Comparison of ENCODE assay signal across 12 cellular contexts in the genomic region with DNA sequence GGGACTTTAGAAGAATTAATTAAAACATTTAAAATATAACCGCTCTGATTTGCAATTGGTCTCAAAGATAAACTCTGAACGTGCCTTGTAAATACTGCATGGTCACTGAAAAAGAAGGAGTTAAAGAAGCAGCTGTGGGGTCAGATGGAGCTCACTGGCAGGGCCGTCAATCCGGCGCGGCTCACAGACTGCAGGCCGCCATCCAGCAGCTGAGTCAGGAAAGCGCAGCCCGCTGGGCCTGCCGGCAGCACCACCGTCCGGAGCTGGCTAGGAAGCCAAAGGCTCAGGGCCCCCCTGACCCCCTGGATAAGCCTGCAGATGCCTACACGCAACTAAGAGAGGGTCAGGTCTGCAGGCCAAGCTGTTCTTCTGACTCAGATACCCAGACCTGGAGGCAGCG. TPM values are rescaled to one million over a fixed set of nuclear protein-coding genes. Genes with fewer than 3 reads are reported as not detected.
A peak's percentile ranks its signal among the peaks of the same experiment; 100 is the strongest.
DNase-seq lines count a peak whose midpoint lies in the region; TF ChIP-seq lines count a peak whose summit lies in the region.
"Had no signal": no experiment of that assay in that cellular context is flagged by ENCODE, and none has a peak within 500 bp of the region (broad histone marks: within the 10 kb centered on the region; RNA-seq: fewer than 3 reads in every experiment).

No MANE protein-coding gene starts in this region.

- no peak for TF ChIP-seq CTCF in progenitor cell of endocrine pancreas (IDR thresholded peaks at IDR 0.05; ENCODE audit: unreplicated experiment)

- peaks cover 2% of the 10 kb centered on the region for H3K9me3 Mint-ChIP-seq in progenitor cell of endocrine pancreas (ENCODE audit: low read depth)
- H3K9me3 Mint-ChIP-seq: activated T-helper 1 cell treated with anti-CD3 and anti-CD28 coated beads, Interleukin-12 subunit alpha, Interleukin-12 subunit beta, Interleukin-2, Interleukin-4 antibody, amounts not matched to agents 30 ng/mL and 10 ng/mL and 1 ng/mL, durations not matched to agents 14 hours and 24 hours and 36 hours had no signal

- DNase-seq in C1 segment of cervical spinal cord (lab: John Stamatoyannopoulos, UW) (peak in 8 of 14 donors; percentile 17 to 66 (median 50)), amygdala (lab: John Stamatoyannopoulos, UW) (peak in 29 of 56 donors; percentile 19 to 78 (median 45)), hypothalamus (lab: John Stamatoyannopoulos, UW) (peak in 29 of 51 donors; percentile 10 to 84 (median 43)), progenitor cell of endocrine pancreas (ENCODE audit: low spot score, unreplicated experiment) (peak; percentile 8), NAMALWA (ENCODE audit: low spot score) (no peak), NCI-H774 (lab: John Stamatoyannopoulos, UW) (no peak), NCI-H1048 (lab: John Stamatoyannopoulos, UW) (no peak), cerebellar nuclear complex (lab: John Stamatoyannopoulos, UW) (no peak)
- DNase-seq: esophagus squamous epithelium, NCI-H2081, T-helper 17 cell had no signal

- H3K36me3 Mint-ChIP-seq in progenitor cell of endocrine pancreas (ENCODE audit: insufficient read depth), result no peaks in the 10 kb centered on the region

- no peak overlapping the region for H3K27ac Mint-ChIP-seq in progenitor cell of endocrine pancreas
- H3K27ac Mint-ChIP-seq: activated T-helper 1 cell treated with anti-CD3 and anti-CD28 coated beads, Interleukin-12 subunit alpha, Interleukin-12 subunit beta, Interleukin-2, Interleukin-4 antibody, amounts not matched to agents 30 ng/mL and 10 ng/mL and 1 ng/mL, durations not matched to agents 14 hours and 24 hours and 36 hours; T-helper 17 cell had no signal

- peaks cover 39% of the 10 kb centered on the region for H3K27me3 Mint-ChIP-seq in progenitor cell of endocrine pancreas

- H3K4me3 Mint-ChIP-seq in progenitor cell of endocrine pancreas (ENCODE audit: low read depth), result no peak overlapping the region
- H3K4me3 Mint-ChIP-seq: activated T-helper 1 cell treated with anti-CD3 and anti-CD28 coated beads, Interleukin-12 subunit alpha, Interleukin-12 subunit beta, Interleukin-2, Interleukin-4 antibody, amounts not matched to agents 30 ng/mL and 10 ng/mL and 1 ng/mL, durations not matched to agents 14 hours and 24 hours and 36 hours; T-helper 17 cell had no signal

- peaks cover 34% of the 10 kb centered on the region for H3K4me1 Mint-ChIP-seq in progenitor cell of endocrine pancreas (ENCODE audit: low read depth)

RNA-seq across cellular contexts. Expression of a gene that starts 54.2 kb away (rescaled TPM):
- total RNA-seq in progenitor cell of endocrine pancreas, result not detected in 2 replicates
- total RNA-seq: activated T-helper 1 cell treated with anti-CD3 and anti-CD28 coated beads, Interleukin-12 subunit alpha, Interleukin-12 subunit beta, Interleukin-2, Interleukin-4 antibody, amounts not matched to agents 30 ng/mL and 10 ng/mL and 1 ng/mL, durations not matched to agents 14 hours and 24 hours and 36 hours; T-helper 17 cell had no signal

Comparison
In these comparisons a context has a peak if more than half of its experiments do, and no peak if none do; other contexts are left out.
1. DNase-seq: peak in C1 segment of cervical spinal cord (8 of 14), amygdala (29 of 56), hypothalamus (29 of 51) and progenitor cell of endocrine pancreas (single experiment); none in NAMALWA (single experiment), NCI-H774 (single experiment), NCI-H1048 (single experiment) and cerebellar nuclear complex (0 of 2).